ENCODE assay signal across 10 cellular contexts in genomic region chr1:43831866-43832654, GRCh38.
A peak's percentile ranks its signal among the peaks of the same experiment; 100 is the strongest.
DNase-seq lines count a peak whose midpoint lies in the region; ATAC-seq and TF ChIP-seq lines count a peak whose summit lies in the region.
"Had no signal": no experiment of that assay in that cellular context is flagged by ENCODE, and none has a peak within 500 bp of the region (broad histone marks: within the 10 kb centered on the region; RNA-seq: fewer than 3 reads in every experiment).

No MANE protein-coding gene starts in this region.

- no peak for TF ChIP-seq CTCF in activated CD8-positive, alpha-beta T cell treated with anti-CD3 and anti-CD28 coated beads for 36 hours (IDR thresholded peaks at IDR 0.05)

- peak; percentile 28 for DNase-seq in activated naive CD4-positive, alpha-beta T cell treated with anti-CD3 and anti-CD28 coated beads, Interleukin-2, amount 10 ng/mL, durations not matched to agents 7 days and 5 days
- no peak for DNase-seq in activated naive CD4-positive, alpha-beta T cell treated with anti-CD3 and anti-CD28 coated beads, Interleukin-2, amount 50 U/mL, for 16 hours
- DNase-seq in activated CD8-positive, alpha-beta T cell treated with anti-CD3 and anti-CD28 coated beads for 36 hours: peak; percentile 66
- DNase-seq in stimulated activated naive CD8-positive, alpha-beta T cell treated with anti-CD3 and anti-CD28 coated beads, Interleukin-15, amount 100 ng/mL, for 72 hours: peak; percentile 30 to 60
- no peak for DNase-seq in GM03348 (ENCODE audit: low spot score)
- DNase-seq in NCI-H2171 treated with DMSO at 0.1 percent for 48 hours (lab: John Stamatoyannopoulos, UW): no peak
- DNase-seq in NK-92 treated with Interleukin-12 subunit alpha and Interleukin-12 subunit beta, amount 100 ng/mL, for 24 hours (lab: John Stamatoyannopoulos, UW): no peak
- DNase-seq: heart right ventricle; stimulated activated naive CD4-positive, alpha-beta T cell treated with Interleukin-2 at 50 U/mL for 16 hours had no signal

- no peaks in the 10 kb centered on the region for H3K9me3 Mint-ChIP-seq in activated naive CD4-positive, alpha-beta T cell treated with anti-CD3 and anti-CD28 coated beads, Interleukin-2, amount 10 ng/mL, durations not matched to agents 7 days and 5 days
- no peaks in the 10 kb centered on the region for H3K9me3 Mint-ChIP-seq in activated CD8-positive, alpha-beta T cell treated with anti-CD3 and anti-CD28 coated beads for 36 hours
- no peaks in the 10 kb centered on the region for H3K9me3 Mint-ChIP-seq in stimulated activated naive CD8-positive, alpha-beta T cell treated with anti-CD3 and anti-CD28 coated beads, Interleukin-15, amount 100 ng/mL, for 72 hours

- CTCF ChIA-PET in activated naive CD4-positive, alpha-beta T cell treated with anti-CD3 and anti-CD28 coated beads, Interleukin-2, amount 10 ng/mL, durations not matched to agents 7 days and 5 days (lab: Charles Lee): interaction anchor here (0.6 to 2.7 kb wide), 5 partner anchors 61 to 648 kb away, joined by 3 to 7 read pairs (median 3); no protein-coding TSS in a partner anchor
- CTCF ChIA-PET in activated CD8-positive, alpha-beta T cell treated with anti-CD3 and anti-CD28 coated beads for 36 hours (lab: Charles Lee): interaction anchor here (1.2 to 2.0 kb wide), 2 partner anchors 68 to 103 kb away, joined by 4 to 13 read pairs; no protein-coding TSS in a partner anchor

- H3K36me3 Mint-ChIP-seq in activated naive CD4-positive, alpha-beta T cell treated with anti-CD3 and anti-CD28 coated beads, Interleukin-2, amount 10 ng/mL, durations not matched to agents 7 days and 5 days: peaks cover 3% of the 10 kb centered on the region
- H3K36me3 Mint-ChIP-seq in activated CD8-positive, alpha-beta T cell treated with anti-CD3 and anti-CD28 coated beads for 36 hours (ENCODE audit: low read depth): peaks cover 13% of the 10 kb centered on the region

- H3K4me3 Mint-ChIP-seq in activated naive CD4-positive, alpha-beta T cell treated with anti-CD3 and anti-CD28 coated beads, Interleukin-2, amount 10 ng/mL, durations not matched to agents 7 days and 5 days: no peak overlapping the region
- peak overlapping the region; percentile 32 for H3K4me3 Mint-ChIP-seq in activated CD8-positive, alpha-beta T cell treated with anti-CD3 and anti-CD28 coated beads for 36 hours
- H3K4me3 Mint-ChIP-seq in stimulated activated naive CD8-positive, alpha-beta T cell treated with anti-CD3 and anti-CD28 coated beads, Interleukin-15, amount 100 ng/mL, for 72 hours: peak overlapping the region; percentile 51 to 79

- peak; percentile 41 for ATAC-seq in HG03521 (IDR thresholded peaks at IDR 0.05; ENCODE audit: unreplicated experiment)
- peak; percentile 60 for ATAC-seq in activated CD8-positive, alpha-beta T cell treated with anti-CD3 and anti-CD28 coated beads for 36 hours
- ATAC-seq in stimulated activated naive CD8-positive, alpha-beta T cell treated with anti-CD3 and anti-CD28 coated beads, Interleukin-15, amount 100 ng/mL, for 72 hours: peak; percentile 85
- ATAC-seq: heart right ventricle had no signal

- no peak overlapping the region for H3K27ac Mint-ChIP-seq in activated naive CD4-positive, alpha-beta T cell treated with anti-CD3 and anti-CD28 coated beads, Interleukin-2, amount 10 ng/mL, durations not matched to agents 7 days and 5 days
- H3K27ac Mint-ChIP-seq in activated CD8-positive, alpha-beta T cell treated with anti-CD3 and anti-CD28 coated beads for 36 hours: peak overlapping the region; percentile 82
- H3K27ac Mint-ChIP-seq in stimulated activated naive CD8-positive, alpha-beta T cell treated with anti-CD3 and anti-CD28 coated beads, Interleukin-15, amount 100 ng/mL, for 72 hours: peak overlapping the region; percentile 93 to 96

- intact Hi-C loops in activated CD8-positive, alpha-beta T cell treated with anti-CD3 and anti-CD28 coated beads for 36 hours (cut with micrococcal nuclease): no loop called here

- peaks cover 48% of the 10 kb centered on the region for H3K4me1 Mint-ChIP-seq in activated naive CD4-positive, alpha-beta T cell treated with anti-CD3 and anti-CD28 coated beads, Interleukin-2, amount 10 ng/mL, durations not matched to agents 7 days and 5 days
- peaks cover 68% of the 10 kb centered on the region for H3K4me1 Mint-ChIP-seq in activated CD8-positive, alpha-beta T cell treated with anti-CD3 and anti-CD28 coated beads for 36 hours (ENCODE audit: low read depth)
- H3K4me1 Mint-ChIP-seq in stimulated activated naive CD8-positive, alpha-beta T cell treated with anti-CD3 and anti-CD28 coated beads, Interleukin-15, amount 100 ng/mL, for 72 hours: peaks cover 70% of the 10 kb centered on the region

- no peaks in the 10 kb centered on the region for H3K27me3 Mint-ChIP-seq in activated naive CD4-positive, alpha-beta T cell treated with anti-CD3 and anti-CD28 coated beads, Interleukin-2, amount 10 ng/mL, durations not matched to agents 7 days and 5 days
- H3K27me3 Mint-ChIP-seq in activated CD8-positive, alpha-beta T cell treated with anti-CD3 and anti-CD28 coated beads for 36 hours: no peaks in the 10 kb centered on the region
- H3K27me3 Mint-ChIP-seq in stimulated activated naive CD8-positive, alpha-beta T cell treated with anti-CD3 and anti-CD28 coated beads, Interleukin-15, amount 100 ng/mL, for 72 hours: no peaks in the 10 kb centered on the region

- POLR2A ChIA-PET in activated CD8-positive, alpha-beta T cell treated with anti-CD3 and anti-CD28 coated beads for 36 hours (lab: Charles Lee): no interaction called here

Comparison
In these comparisons a context has a peak if more than half of its experiments do, and no peak if none do; other contexts are left out.
1. DNase-seq: peak in activated naive CD4-positive, alpha-beta T cell treated with anti-CD3 and anti-CD28 coated beads, Interleukin-2, amount 10 ng/mL, durations not matched to agents 7 days and 5 days (single experiment), activated CD8-positive, alpha-beta T cell treated with anti-CD3 and anti-CD28 coated beads for 36 hours (single experiment) and stimulated activated naive CD8-positive, alpha-beta T cell treated with anti-CD3 and anti-CD28 coated beads, Interleukin-15, amount 100 ng/mL, for 72 hours (2 of 2); none in activated naive CD4-positive, alpha-beta T cell treated with anti-CD3 and anti-CD28 coated beads, Interleukin-2, amount 50 U/mL, for 16 hours (single experiment), GM03348 (single experiment), NCI-H2171 treated with DMSO at 0.1 percent for 48 hours (single experiment) and NK-92 treated with Interleukin-12 subunit alpha and Interleukin-12 subunit beta, amount 100 ng/mL, for 24 hours (single experiment).
2. Peak in every context shown above with its lines, with median percentiles within 50 percentile points of each other: ATAC-seq.